ENCODE assay signal across 8 cellular contexts in genomic region chr13:29362849-29363604, GRCh38.
DNase-seq lines count a peak whose midpoint lies in the region; ATAC-seq, FAIRE-seq and TF ChIP-seq lines count a peak whose summit lies in the region.

No MANE protein-coding gene starts in this region.

- H3K9me3 Mint-ChIP-seq in endodermal cell (peaks cover 1% of the 10 kb centered on the region), mesothelial cell of epicardium (no peaks in the 10 kb centered on the region)

- no peaks in the 10 kb centered on the region for H3K4me1 ChIP-seq in endodermal cell (ENCODE audit: control insufficient read depth, insufficient read depth, low read length)
- peaks cover 0 to 4% of the 10 kb centered on the region in 2 donors for H3K4me1 ChIP-seq in thyroid gland

- H3K27ac ChIP-seq in endodermal cell (ENCODE audit: low read depth, low read length) (no peak overlapping the region), thyroid gland (no peak overlapping the region)

- no peaks in the 10 kb centered on the region for H3K36me3 ChIP-seq in endodermal cell (ENCODE audit: control insufficient read depth, insufficient read depth, low read length)
- no peaks in the 10 kb centered on the region for H3K36me3 ChIP-seq in thyroid gland

- H3K4me3 Mint-ChIP-seq in endodermal cell (no peak overlapping the region), mesothelial cell of epicardium (no peak overlapping the region)

- H3K27me3 ChIP-seq in endodermal cell (ENCODE audit: control insufficient read depth, insufficient read depth, low read length, poor library complexity, severe bottlenecking) (no peaks in the 10 kb centered on the region), thyroid gland (no peaks in the 10 kb centered on the region)

- H3K9ac ChIP-seq in endodermal cell (ENCODE audit: extremely low read depth, low read length, poor library complexity, severe bottlenecking) = no peak overlapping the region

- TF ChIP-seq CTCF in GM10266 (IDR thresholded peaks at IDR 0.05; ENCODE audit: control insufficient read depth, insufficient read depth, low read depth, missing control alignments) (peak; percentile 92), WI38 (IDR thresholded peaks at IDR 0.05; ENCODE audit: low read depth, low read length) (peak; percentile 100), endodermal cell (conservative IDR thresholded peaks at IDR 0.05) (peak; percentile 98), mesothelial cell of epicardium (IDR thresholded peaks at IDR 0.05; ENCODE audit: unreplicated experiment) (peak; percentile 74), thyroid gland (IDR thresholded peaks at IDR 0.05) (peak; percentile 75 to 96 (median 85))

- H3K27me3 Mint-ChIP-seq in endodermal cell (ENCODE audit: insufficient read depth) (peaks cover 11% of the 10 kb centered on the region), mesothelial cell of epicardium (ENCODE audit: low read depth) (peaks cover 26% of the 10 kb centered on the region)

- intact Hi-C loops in thyroid gland (cut with DNase I) = loop anchor here (10.0 kb wide), 1 partner anchor 548 kb away; no protein-coding TSS in a partner anchor

- WGBS in endodermal cell (ENCODE audit: insufficient coverage in 1 of 2, insufficient read length in 1 of 2), 2 experiments = 59% methylated on average over 6 of the region's 6 CpGs; no CpG with 5 or more reads in 1 of the 2 experiments
- 10 to 17% methylated on average over 6 of the region's 6 CpGs for WGBS in thyroid gland, 2 donors

- H3K27ac Mint-ChIP-seq in endodermal cell (no peak overlapping the region), mesothelial cell of epicardium (no peak overlapping the region)

- H3K4me3 ChIP-seq in WI38 (ENCODE audit: low read depth, low read length) (no peak overlapping the region), endodermal cell (ENCODE audit: low read length) (no peak overlapping the region), thyroid gland (replicated peaks in 1 of 3) (no peak overlapping the region)

- no peaks in the 10 kb centered on the region for H3K9me3 ChIP-seq in endodermal cell (ENCODE audit: control insufficient read depth, low read length)
- no peaks in the 10 kb centered on the region for H3K9me3 ChIP-seq in thyroid gland

- peak; percentile 81 for FAIRE-seq in A204.1 (lab: Jason Lieb, UNC)

- peak; percentile 78 for DNase-seq in GM10266 (ENCODE audit: extremely low spot score)
- peak; percentile 59 for DNase-seq in NCI-H1694 (lab: John Stamatoyannopoulos, UW)
- peak; percentile 88 for DNase-seq in endodermal cell
- DNase-seq in mesothelial cell of epicardium (ENCODE audit: low spot score in 2 of 2, unreplicated experiment in 2 of 2) = peak in 1 of 2 experiments; percentile 50
- DNase-seq in thyroid gland = peak; percentile 32 to 39

- no peak for TF ChIP-seq POLR2A in thyroid gland (IDR thresholded peaks at IDR 0.05)

- H3K36me3 Mint-ChIP-seq in endodermal cell (ENCODE audit: low read depth) (no peaks in the 10 kb centered on the region), mesothelial cell of epicardium (no peaks in the 10 kb centered on the region)

- H3K4me1 Mint-ChIP-seq in endodermal cell (peaks cover 3% of the 10 kb centered on the region), mesothelial cell of epicardium (peaks cover 11% of the 10 kb centered on the region)

- ATAC-seq in HG02610 (IDR thresholded peaks at IDR 0.05; ENCODE audit: unreplicated experiment) = peak; percentile 81
